In genomic region chr16:85010931-85011845, GRCh38 we compare ENCODE assay signal across 8 cellular contexts. TPM values are rescaled to one million over a fixed set of nuclear protein-coding genes. Genes with fewer than 3 reads are reported as not detected.
A peak's percentile ranks its signal among the peaks of the same experiment; 100 is the strongest.
DNase-seq lines count a peak whose midpoint lies in the region; ATAC-seq and TF ChIP-seq lines count a peak whose summit lies in the region.

Gene ZDHHC7 (minus strand): TSS chr16:85011535. CDS start chr16:84990618, 20,917 bp downstream.

- peak; percentile 87 for ATAC-seq in HG02973 (IDR thresholded peaks at IDR 0.05; ENCODE audit: unreplicated experiment)

- peak within 1 kb of the TSS; percentile 91 for H2AFZ ChIP-seq in smooth muscle cell (ENCODE audit: low read depth)

- in situ Hi-C loops in T47D (cut with HindIII; ENCODE audit: low pct_unique_long_range_greater_than_20kb, low sequenced_read_pairs), result no loop called here

- H3K36me3 ChIP-seq in smooth muscle cell (ENCODE audit: low read depth), result no peaks in the 10 kb centered on the region

- no peaks in the 10 kb centered on the region for H3K27me3 ChIP-seq in smooth muscle cell (ENCODE audit: low read depth)

- no peaks in the 10 kb centered on the region for H3K9me3 ChIP-seq in smooth muscle cell (replicated peaks; ENCODE audit: low read depth)

- H3K9ac ChIP-seq in smooth muscle cell (ENCODE audit: low read depth), result peak within 1 kb of the TSS; percentile 91

- H3K4me2 ChIP-seq in smooth muscle cell, result peak within 1 kb of the TSS; percentile 93

- peaks cover 49% of the 10 kb centered on the region for H3K79me2 ChIP-seq in smooth muscle cell (ENCODE audit: low read depth)

- peak within 1 kb of the TSS; percentile 78 for H3K4me3 ChIP-seq in smooth muscle cell

- peaks cover 9% of the 10 kb centered on the region for H3K4me1 ChIP-seq in smooth muscle cell (ENCODE audit: low read depth)

- H3F3A ChIP-seq in smooth muscle cell (ENCODE audit: low read depth), result no peaks in the 10 kb centered on the region

- under 1% methylated on average over 75 of the region's 86 CpGs for WGBS in smooth muscle cell (ENCODE audit: low lambda C conversion rate)

- H4K20me1 ChIP-seq in smooth muscle cell (ENCODE audit: low read depth), result peaks cover 34% of the 10 kb centered on the region

- H3K27ac ChIP-seq in VCaP (peak within 1 kb of the TSS; percentile 69), smooth muscle cell (ENCODE audit: low read depth) (peak within 1 kb of the TSS; percentile 96)

- peak; percentile 65 for DNase-seq in NK-92 treated with Interleukin-12 subunit alpha and Interleukin-12 subunit beta, amount 100 ng/mL, for 24 hours (lab: John Stamatoyannopoulos, UW)
- DNase-seq in NK-92 (lab: John Stamatoyannopoulos, UW; ENCODE audit: unreplicated experiment) (no peak), NCI-H2171 (lab: John Stamatoyannopoulos, UW) (peak; percentile 81), T47D (ENCODE audit: low read depth in 1 of 2, low spot score in 1 of 2) (peak; percentile 88 to 90), iPS-NIHi11 (ENCODE audit: low spot score) (peak; percentile 96), smooth muscle cell (lab: John Stamatoyannopoulos, UW; ENCODE audit: unreplicated experiment) (peak; percentile 55)

- TF ChIP-seq CTCF in VCaP (conservative IDR thresholded peaks at IDR 0.05) (no peak), smooth muscle cell (IDR thresholded peaks at IDR 0.05; ENCODE audit: borderline replicate concordance, insufficient read depth, poor library complexity, severe bottlenecking) (no peak)

RNA-seq across cellular contexts. Expression of gene ZDHHC7, which starts in this region (rescaled TPM):
- total RNA-seq in smooth muscle cell, result 35.3 and 39.1 TPM in 2 replicates
- polyA plus RNA-seq in smooth muscle cell, result 31.9 and 42.9 TPM in 2 replicates
